In genomic region chr4:96839441-96839840, GRCh38 we compare ENCODE assay signal across 24 cellular contexts.
"Had no signal": no experiment of that assay in that cellular context is flagged by ENCODE, and none has a peak within 500 bp of the region (broad histone marks: within the 10 kb centered on the region; RNA-seq: fewer than 3 reads in every experiment).

No MANE protein-coding gene starts in this region.

- H3K27ac Mint-ChIP-seq: effector memory CD8-positive, alpha-beta T cell; endodermal cell; mesothelial cell of epicardium; naive B cell had no signal

- H3K9me3 ChIP-seq: esophagus squamous epithelium, gastrocnemius medialis, lower lobe of right lung, mucosa of descending colon had no signal

- H3K36me3 Mint-ChIP-seq: mesothelial cell of epicardium, naive B cell had no signal

- H3K4me1 ChIP-seq: esophagus squamous epithelium, gastrocnemius medialis, heart right ventricle, left lung, lower lobe of right lung had no signal

- H3K27ac ChIP-seq: coronary artery, epithelial cell of prostate, esophagus squamous epithelium, gastrocnemius medialis, heart right ventricle, left lung, lower lobe of right lung had no signal

- ATAC-seq: effector memory CD8-positive, alpha-beta T cell; esophagus mucosa; gastrocnemius medialis; heart right ventricle; left cardiac atrium; left lung; left ventricle myocardium superior; lower lobe of right lung; mucosa of descending colon had no signal

- H3K27me3 Mint-ChIP-seq: effector memory CD8-positive, alpha-beta T cell; naive B cell had no signal

- H3K36me3 ChIP-seq: esophagus squamous epithelium, gastrocnemius medialis, heart right ventricle, left lung, lower lobe of right lung had no signal

- H3K9me3 Mint-ChIP-seq: endodermal cell, mesothelial cell of epicardium had no signal

- H3K4me3 Mint-ChIP-seq: effector memory CD8-positive, alpha-beta T cell; endodermal cell; mesothelial cell of epicardium; naive B cell had no signal

- H3K4me3 ChIP-seq: coronary artery, esophagus squamous epithelium, gastrocnemius medialis, heart right ventricle, left lung, lower lobe of right lung, mucosa of descending colon had no signal

- H3K27me3 ChIP-seq: esophagus squamous epithelium, gastrocnemius medialis, heart right ventricle, left lung had no signal

- DNase-seq: dermis blood vessel endothelial cell; effector CD8-positive, alpha-beta T cell; effector memory CD8-positive, alpha-beta T cell; endodermal cell; erythroblast; esophagus squamous epithelium; foreskin fibroblast; foreskin melanocyte; gastrocnemius medialis; glutamatergic neuron; head of caudate nucleus; heart right ventricle; hippocampal formation; left cardiac atrium; left lung; left ventricle myocardium superior; lower lobe of right lung; mesenchymal stem cell; mucosa of descending colon; naive B cell had no signal

- H3K4me1 Mint-ChIP-seq: endodermal cell, naive B cell had no signal
